Comparison of ENCODE assay signal across 12 cellular contexts in the genomic region with DNA sequence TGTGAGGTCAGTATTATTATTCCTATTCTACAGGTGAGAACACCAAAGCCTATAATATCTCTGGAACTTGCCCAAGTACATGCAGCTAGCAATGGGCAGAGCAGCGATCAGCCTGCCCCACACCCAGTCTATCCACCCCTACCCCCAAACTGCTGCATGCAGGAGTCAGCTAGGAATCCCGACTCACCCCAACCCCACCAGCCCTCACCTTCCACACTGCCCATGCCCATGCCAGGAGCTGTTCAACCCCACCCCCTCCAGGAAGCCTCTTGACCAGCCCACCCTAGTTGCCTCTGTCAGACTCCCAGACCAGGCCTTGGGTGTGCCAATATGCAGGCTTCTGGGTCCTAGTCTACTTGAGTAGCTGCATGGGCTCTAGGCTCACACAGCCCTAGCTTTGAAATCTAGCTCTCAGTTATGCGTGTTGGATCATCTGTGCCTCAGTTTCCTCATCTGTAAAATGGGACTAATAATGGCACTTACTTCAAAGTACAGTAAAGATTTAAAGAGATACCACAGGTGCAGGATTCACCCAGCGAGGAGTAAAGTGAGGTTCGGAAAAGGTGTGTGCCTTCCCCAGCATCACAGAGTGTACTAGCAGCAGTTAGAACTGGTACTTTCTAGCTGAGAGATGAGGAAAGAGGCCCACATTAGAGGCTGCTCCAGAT.
"Had no signal": no experiment of that assay in that cellular context is flagged by ENCODE, and none has a peak within 500 bp of the region (broad histone marks: within the 10 kb centered on the region; RNA-seq: fewer than 3 reads in every experiment).

No MANE protein-coding gene starts in this region.

- H3K4me1 ChIP-seq: esophagus squamous epithelium, psoas muscle, stomach, tibial artery had no signal

- H3K27me3 ChIP-seq: esophagus squamous epithelium, stomach, tibial artery had no signal

- H3K27ac Mint-ChIP-seq: activated CD4-positive, alpha-beta memory T cell treated with anti-CD3 and anti-CD28 coated beads, Interleukin-2, amount 10 ng/mL, durations not matched to agents 7 days and 5 days; activated naive CD4-positive, alpha-beta T cell treated with anti-CD3 and anti-CD28 coated beads, Interleukin-2, amount 50 U/mL, for 24 hours; natural killer cell had no signal

- H3K27ac ChIP-seq: esophagus squamous epithelium, psoas muscle, stomach, tibial artery had no signal

- H3K4me1 Mint-ChIP-seq: activated CD4-positive, alpha-beta memory T cell treated with anti-CD3 and anti-CD28 coated beads, Interleukin-2, amount 10 ng/mL, durations not matched to agents 7 days and 5 days; activated naive CD4-positive, alpha-beta T cell treated with anti-CD3 and anti-CD28 coated beads, Interleukin-2, amount 50 U/mL, for 24 hours; natural killer cell had no signal

- H3K36me3 Mint-ChIP-seq: activated naive CD4-positive, alpha-beta T cell treated with anti-CD3 and anti-CD28 coated beads, Interleukin-2, amount 50 U/mL, for 24 hours had no signal

- H3K9me3 ChIP-seq: psoas muscle had no signal

- H3K4me3 Mint-ChIP-seq: activated CD4-positive, alpha-beta memory T cell treated with anti-CD3 and anti-CD28 coated beads, Interleukin-2, amount 10 ng/mL, durations not matched to agents 7 days and 5 days; activated naive CD4-positive, alpha-beta T cell treated with anti-CD3 and anti-CD28 coated beads, Interleukin-2, amount 50 U/mL, for 24 hours; natural killer cell had no signal

- DNase-seq: activated CD4-positive, alpha-beta memory T cell treated with anti-CD3 and anti-CD28 coated beads, Interleukin-2, amount 10 ng/mL, durations not matched to agents 7 days and 5 days; amniotic stem cell; esophagus squamous epithelium; foreskin fibroblast; natural killer cell; occipital lobe; psoas muscle; SHP77 treated with DMSO at 0.1 percent for 48 hours; stimulated activated CD4-positive, alpha-beta T cell treated with anti-CD3 and anti-CD28 coated beads, Interleukin-4, amount 100 ng/mL, for 4 hours; stomach had no signal

- H3K36me3 ChIP-seq: esophagus squamous epithelium, stomach, tibial artery had no signal

- H3K27me3 Mint-ChIP-seq: activated naive CD4-positive, alpha-beta T cell treated with anti-CD3 and anti-CD28 coated beads, Interleukin-2, amount 50 U/mL, for 24 hours had no signal

- ATAC-seq: natural killer cell had no signal

- H3K4me3 ChIP-seq: esophagus squamous epithelium, psoas muscle, stomach, tibial artery had no signal
